In genomic region chr14:99949011-99949732, GRCh38 we compare ENCODE assay signal across 7 cellular contexts.
DNase-seq lines count a peak whose midpoint lies in the region; ATAC-seq, FAIRE-seq and TF ChIP-seq lines count a peak whose summit lies in the region.
"Not testable (repeated sequence)": the region's sequence is repeated elsewhere in the genome, so short reads cannot be mapped to it uniquely, and the experiment has no call there.

No MANE protein-coding gene starts in this region.

- TF ChIP-seq EP300 in H1 (IDR thresholded peaks at IDR 0.05; ENCODE audit: borderline replicate concordance in 1 of 2, low read depth in 2 of 2, low read length in 2 of 2), result not testable (repeated sequence)

- not testable (repeated sequence) for H3K36me3 ChIP-seq in H1 (ENCODE audit: control insufficient read depth in 2 of 4, insufficient read depth in 4 of 4, low read length in 3 of 4); lower lobe of right lung

- not testable (repeated sequence) for H2AFZ ChIP-seq in H1 (ENCODE audit: low read length)

- H3K9ac ChIP-seq in H1 (replicated peaks in 1 of 4; ENCODE audit: extremely low read depth in 1 of 4, low read depth in 3 of 4, low read length in 3 of 4), result not testable (repeated sequence)

- H2BK12ac ChIP-seq in H1 (ENCODE audit: low read depth, low read length), result not testable (repeated sequence)

- not testable (repeated sequence) for H3K56ac ChIP-seq in H1 (replicated peaks; ENCODE audit: insufficient read length, low read depth, low read length)

- not testable (repeated sequence) for H3K79me1 ChIP-seq in H1 (ENCODE audit: low read depth, low read length)

- H3K27ac ChIP-seq in H1 (ENCODE audit: low read depth, low read length); lower lobe of right lung: not testable (repeated sequence)

- H3K27me3 Mint-ChIP-seq in activated CD4-positive, alpha-beta memory T cell treated with anti-CD3 and anti-CD28 coated beads for 36 hours, result peaks cover 21% of the 10 kb centered on the region

- 69% methylated on average over 10 of the region's 19 CpGs; no CpG with 5 or more reads in 1 of the 2 experiments for WGBS in H1 (ENCODE audit: extremely low coverage in 1 of 2, insufficient coverage in 1 of 2, insufficient read length in 1 of 2, insufficient replicate concordance in 2 of 2, low coverage in 1 of 2, low lambda C conversion rate in 2 of 2, missing lambda C conversion rate in 1 of 2), 2 experiments

- H4K20me1 ChIP-seq in H1 (replicated peaks in 1 of 2; ENCODE audit: control insufficient read depth in 1 of 2, insufficient read depth in 2 of 2, low read length in 2 of 2), result not testable (repeated sequence)

- not testable (repeated sequence) for H3K14ac ChIP-seq in H1 (ENCODE audit: insufficient read length)

- H4K91ac ChIP-seq in H1 (replicated peaks; ENCODE audit: insufficient read length, low read length), result peak overlapping the region; percentile 5

- CTCF ChIA-PET in activated CD4-positive, alpha-beta memory T cell treated with anti-CD3 and anti-CD28 coated beads for 36 hours (lab: Charles Lee), result not testable (repeated sequence)
- CTCF ChIA-PET in H1 (lab: Charles Lee; ENCODE audit: partially characterized antibody), result interaction anchor here (0.6 to 2.6 kb wide), 7 partner anchors 13 to 347 kb away, joined by 3 to 12 read pairs (median 4); no protein-coding TSS in a partner anchor

- not testable (repeated sequence) for TF ChIP-seq RAD21 in H1 (IDR thresholded peaks at IDR 0.05 in 1 of 2, conservative IDR thresholded peaks at IDR 0.05 in 1 of 2; ENCODE audit: low read depth in 2 of 2, low read length in 2 of 2)

- not testable (repeated sequence) for H4K5ac ChIP-seq in H1 (ENCODE audit: insufficient read length, low read depth, low read length)

- not testable (repeated sequence) for H3K36me3 Mint-ChIP-seq in activated CD4-positive, alpha-beta memory T cell treated with anti-CD3 and anti-CD28 coated beads for 36 hours

- TF ChIP-seq CTCF in H1 (IDR thresholded peaks at IDR 0.05; ENCODE audit: control extremely low read depth in 1 of 3, insufficient read depth in 1 of 3, low read depth in 1 of 3, low read length in 3 of 3); lower lobe of right lung (IDR thresholded peaks at IDR 0.05): not testable (repeated sequence)

- not testable (repeated sequence) for H4K8ac ChIP-seq in H1 (ENCODE audit: extremely low read depth, insufficient read depth, low read length)

- intact Hi-C loops in activated CD4-positive, alpha-beta memory T cell treated with anti-CD3 and anti-CD28 coated beads for 36 hours (cut with micrococcal nuclease); cardiac septum (cut with DNase I); lower lobe of right lung (cut with DNase I): not testable (repeated sequence)

- not testable (repeated sequence) for TF ChIP-seq POLR2A in H1 (IDR thresholded peaks at IDR 0.05; ENCODE audit: control extremely low read depth in 1 of 2, low read depth in 2 of 2, low read length in 2 of 2)

- H3K79me2 ChIP-seq in H1 (ENCODE audit: control insufficient read depth in 1 of 2, insufficient read depth in 2 of 2, low read length in 2 of 2), result not testable (repeated sequence)

- not testable (repeated sequence) for H3K4ac ChIP-seq in H1 (replicated peaks; ENCODE audit: insufficient read length, low read depth, low read length)

- peaks cover 12% of the 10 kb centered on the region; the same call in 1 of the 2 replicates for H3K23me2 ChIP-seq in H1 (ENCODE audit: low read depth, low read length)

- H3K27me3 ChIP-seq in H1 (replicated peaks in 1 of 4; ENCODE audit: control insufficient read depth in 3 of 4, extremely low read depth in 1 of 4, insufficient read depth in 3 of 4, low read length in 3 of 4); lower lobe of right lung (ENCODE audit: low read depth): not testable (repeated sequence)

- FAIRE-seq in H1 (lab: Jason Lieb, UNC), result not testable (repeated sequence)

- H3K4me2 ChIP-seq in H1 (ENCODE audit: insufficient read depth in 1 of 2, low read depth in 2 of 2, low read length in 2 of 2), result not testable (repeated sequence)

- not testable (repeated sequence) for H3K23ac ChIP-seq in H1 (ENCODE audit: insufficient read length)

- H2AK5ac ChIP-seq in H1 (ENCODE audit: low read depth, low read length), result not testable (repeated sequence)

- H2BK15ac ChIP-seq in H1 (ENCODE audit: low read length), result not testable (repeated sequence)

- H3K9me3 ChIP-seq in H1 (ENCODE audit: insufficient read depth in 2 of 2, low read depth in 1 of 2, low read length in 1 of 2); lower lobe of right lung: not testable (repeated sequence)

- H3K4me3 Mint-ChIP-seq in activated CD4-positive, alpha-beta memory T cell treated with anti-CD3 and anti-CD28 coated beads for 36 hours, result peak overlapping the region; percentile 36

- H3K9me3 Mint-ChIP-seq in activated CD4-positive, alpha-beta memory T cell treated with anti-CD3 and anti-CD28 coated beads for 36 hours, result not testable (repeated sequence)

- ATAC-seq in lower lobe of right lung, result peak; percentile 31 to 66

- H3K18ac ChIP-seq in H1 (ENCODE audit: extremely low read depth, low read length), result not testable (repeated sequence)

- 0 out of 2 replicates have a peak overlapping the region, but pooled peaks have one; percentile 48 for H2BK20ac ChIP-seq in H1 (ENCODE audit: low read length)

- POLR2A ChIA-PET in activated CD4-positive, alpha-beta memory T cell treated with anti-CD3 and anti-CD28 coated beads for 36 hours (lab: Charles Lee); H1 (lab: Charles Lee; ENCODE audit: partially characterized antibody): not testable (repeated sequence)

- not testable (repeated sequence) for H2BK5ac ChIP-seq in H1 (ENCODE audit: low read depth, low read length)

- peak; percentile 45 for DNase-seq in ELR (ENCODE audit: low read depth)
- peak; percentile 33 for DNase-seq in NCI-H69 (lab: John Stamatoyannopoulos, UW)
- peak; percentile 69 for DNase-seq in activated CD4-positive, alpha-beta memory T cell treated with anti-CD3 and anti-CD28 coated beads for 36 hours
- not testable (repeated sequence) for DNase-seq in H1 (ENCODE audit: low read depth in 1 of 2, low spot score in 2 of 2); lower lobe of right lung
- peak; percentile 71 for DNase-seq in cardiac septum (ENCODE audit: low spot score)
- peak; percentile 79 for DNase-seq in renal cortical epithelial cell (ENCODE audit: low read depth)

- not testable (repeated sequence) for H3K4me3 ChIP-seq in H1 (ENCODE audit: extremely low read depth in 1 of 4, insufficient read depth in 2 of 4, low read depth in 3 of 4, low read length in 4 of 4); lower lobe of right lung

- H2BK120ac ChIP-seq in H1 (replicated peaks; ENCODE audit: low read depth, low read length), result not testable (repeated sequence)

- H3K27ac Mint-ChIP-seq in activated CD4-positive, alpha-beta memory T cell treated with anti-CD3 and anti-CD28 coated beads for 36 hours, result peak overlapping the region; percentile 49

- H3K4me1 ChIP-seq in H1 (replicated peaks in 1 of 4; ENCODE audit: control insufficient read depth in 3 of 4, insufficient read depth in 4 of 4, low read length in 3 of 4), result peaks cover 0 to 22% (median 4%) of the 10 kb centered on the region in 4 experiments; a peak in 5 of 7 replicates
- peaks cover 26% of the 10 kb centered on the region for H3K4me1 ChIP-seq in lower lobe of right lung

- H3K4me1 Mint-ChIP-seq in activated CD4-positive, alpha-beta memory T cell treated with anti-CD3 and anti-CD28 coated beads for 36 hours (ENCODE audit: low read depth), result peaks cover 19% of the 10 kb centered on the region
